Comparison of ENCODE assay signal across 10 cellular contexts in the genomic region with DNA sequence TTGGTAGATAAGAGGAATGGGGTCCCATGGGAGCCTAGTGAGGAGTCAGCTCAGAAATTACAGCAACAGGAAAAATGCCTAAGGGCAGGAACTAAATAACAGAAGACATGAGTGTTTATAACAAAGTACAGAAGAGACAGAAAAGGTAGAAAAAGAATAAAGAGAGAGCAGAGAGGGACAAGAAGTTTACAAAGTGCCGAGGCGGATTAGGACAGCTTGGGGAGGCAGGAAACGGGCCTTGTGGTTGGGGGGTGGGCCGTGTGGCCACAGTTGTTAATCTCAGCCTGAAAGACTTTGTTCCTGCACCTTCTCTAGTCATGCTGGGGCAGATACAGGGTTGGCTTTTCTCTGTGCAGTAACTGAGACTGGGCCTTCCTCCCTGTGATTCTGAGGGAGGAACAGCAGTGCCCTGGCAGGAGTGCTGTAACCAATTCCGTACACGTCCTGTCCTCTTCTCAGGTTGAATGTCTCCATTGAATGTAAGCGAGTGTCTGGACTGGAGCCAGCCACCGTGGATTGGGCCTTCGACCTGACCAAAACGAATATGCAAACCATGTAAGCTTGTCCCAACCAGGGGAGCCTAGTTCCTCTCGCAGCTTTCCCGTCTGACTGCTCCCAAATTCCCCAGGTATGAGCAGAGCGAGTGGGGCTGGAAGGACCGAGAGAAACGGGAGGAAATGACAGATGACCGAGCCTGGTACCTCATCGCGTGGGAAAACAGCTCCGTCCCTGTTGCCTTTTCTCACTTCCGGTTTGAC. TPM values are rescaled to one million over a fixed set of nuclear protein-coding genes. Genes with fewer than 3 reads are reported as not detected.
DNase-seq lines count a peak whose midpoint lies in the region; ATAC-seq, FAIRE-seq and TF ChIP-seq lines count a peak whose summit lies in the region.
"Had no signal": no experiment of that assay in that cellular context is flagged by ENCODE, and none has a peak within 500 bp of the region (broad histone marks: within the 10 kb centered on the region; RNA-seq: fewer than 3 reads in every experiment).

No MANE protein-coding gene starts in this region.

- no peak for FAIRE-seq in HepG2 (lab: Jason Lieb, UNC)

- H3K9me3 Mint-ChIP-seq in T-cell (no peaks in the 10 kb centered on the region), endothelial cell (ENCODE audit: unreplicated experiment) (no peaks in the 10 kb centered on the region)

- TF ChIP-seq EP300 in HepG2 (IDR thresholded peaks at IDR 0.05; ENCODE audit: low read depth in 2 of 2, low read length in 2 of 2): no peak
- no peak for TF ChIP-seq EP300 in HepG2 (CRISPR knock-in tag; IDR thresholded peaks at IDR 0.05; ENCODE audit: borderline replicate concordance)

- in situ Hi-C loops in HepG2 (cut with HindIII; ENCODE audit: extremely low pct_ligation_motif_present, low pct_unique_long_range_greater_than_20kb): no loop called here

- H3K36me3 ChIP-seq in right lobe of liver: peaks cover 0 to 9% (median 0%) of the 10 kb centered on the region in 4 donors
- H3K36me3 ChIP-seq in HepG2 (replicated peaks in 1 of 2; ENCODE audit: control insufficient read depth in 1 of 2, insufficient read depth in 2 of 2, low read length in 2 of 2): peaks cover 23 to 57% of the 10 kb centered on the region in 2 experiments
- peaks cover 36% of the 10 kb centered on the region for H3K36me3 ChIP-seq in PC-3 (ENCODE audit: low read depth, low read length)

- no peaks in the 10 kb centered on the region for H3K4me1 ChIP-seq in right lobe of liver
- no peaks in the 10 kb centered on the region for H3K4me1 ChIP-seq in HepG2 (ENCODE audit: insufficient read depth, low read length)
- H3K4me1 ChIP-seq in PC-3 (ENCODE audit: insufficient read depth, low read length): no peaks in the 10 kb centered on the region
- H3K4me1 ChIP-seq: parathyroid adenoma had no signal

- TF ChIP-seq POLR2A in right lobe of liver (IDR thresholded peaks at IDR 0.05) (no peak), HepG2 (IDR thresholded peaks at IDR 0.05; ENCODE audit: insufficient read depth in 1 of 2, low read depth in 2 of 2, low read length in 2 of 2) (no peak)

- TF ChIP-seq CTCF in right lobe of liver (IDR thresholded peaks at IDR 0.05) (no peak), HepG2 (CRISPR knock-in tag; IDR thresholded peaks at IDR 0.05) (no peak), endothelial cell (IDR thresholded peaks at IDR 0.05; ENCODE audit: unreplicated experiment) (no peak), PC-3 (conservative IDR thresholded peaks at IDR 0.05; ENCODE audit: low read depth, low read length) (no peak)

- CTCF ChIA-PET in HepG2 (lab: Yijun Ruan, JAX; ENCODE audit: low intra/inter-chr PET ratio, low total read pairs) (no interaction called here), T-cell (lab: Charles Lee) (interaction anchor here in 1 of 2 donors (0.7 kb wide), 1 partner anchor 115 kb away, joined by 6 read pairs; no protein-coding TSS in a partner anchor), PC-3 (lab: Charles Lee) (no interaction called here)

- H3K9ac ChIP-seq in HepG2 (ENCODE audit: insufficient read depth, low read depth, low read length) (no peak overlapping the region), PC-3 (ENCODE audit: low read length) (no peak overlapping the region)
- H3K9ac ChIP-seq: parathyroid adenoma had no signal

- DNase-seq in right lobe of liver (no peak), HepG2 (ENCODE audit: low spot score) (no peak), T-cell (peak in 22 of 34 experiments; percentile 10 to 49 (median 26)), endothelial cell (ENCODE audit: low spot score) (no peak), PC-3 (no peak), epidermal melanocyte (ENCODE audit: insufficient read length, low spot score) (no peak)

- H3K27ac Mint-ChIP-seq in T-cell: peak overlapping the region; percentile 80 to 89
- peak overlapping the region; percentile 39 for H3K27ac Mint-ChIP-seq in endothelial cell (ENCODE audit: unreplicated experiment)

- H3K9me2 ChIP-seq in PC-3 (replicated peaks; ENCODE audit: low read length): no peaks in the 10 kb centered on the region

- intact Hi-C loops in right lobe of liver (cut with DNase I): no loop called here
- intact Hi-C loops in HepG2 (cut with micrococcal nuclease; ENCODE audit: unreplicated experiment): no loop called here
- intact Hi-C loops in PC-3 (cut with micrococcal nuclease): no loop called here

- H3K4me1 Mint-ChIP-seq in T-cell (peaks cover 20 to 26% (median 23%) of the 10 kb centered on the region in 3 donors), endothelial cell (ENCODE audit: unreplicated experiment) (peaks cover 5% of the 10 kb centered on the region)

- H3K4me3 ChIP-seq in right lobe of liver (no peak overlapping the region), HepG2 (replicated peaks in 1 of 3; ENCODE audit: insufficient read depth in 1 of 3, low read depth in 2 of 3, low read length in 3 of 3) (no peak overlapping the region), PC-3 (ENCODE audit: low read length) (no peak overlapping the region)

- BruUV-seq in HepG2 (replicated peaks; lab: Mats Ljungman, UMichigan) (no TSS peak), PC-3 (replicated peaks; lab: Mats Ljungman, UMichigan) (no TSS peak)

- H3K4me3 Mint-ChIP-seq in T-cell: peak overlapping the region; percentile 14 to 53 (median 22)
- peak overlapping the region; percentile 26 for H3K4me3 Mint-ChIP-seq in endothelial cell (ENCODE audit: unreplicated experiment)

- 70% methylated on average over 17 of the region's 20 CpGs for WGBS in right lobe of liver (ENCODE audit: insufficient coverage, low coverage, low lambda C conversion rate, missing lambda C conversion rate)
- WGBS in HepG2 (ENCODE audit: low lambda C conversion rate): 97% methylated on average over 20 of the region's 20 CpGs

- H2AFZ ChIP-seq in HepG2 (ENCODE audit: low read length) (no peak overlapping the region), PC-3 (ENCODE audit: low read length) (no peak overlapping the region)
- H2AFZ ChIP-seq: parathyroid adenoma had no signal

- TF ChIP-seq RAD21 in HepG2 (CRISPR knock-in tag; IDR thresholded peaks at IDR 0.05): no peak

- H3K36me3 Mint-ChIP-seq in T-cell: peaks cover 24% of the 10 kb centered on the region
- peaks cover 35% of the 10 kb centered on the region for H3K36me3 Mint-ChIP-seq in endothelial cell (ENCODE audit: low read depth, unreplicated experiment)

- H3K27me3 Mint-ChIP-seq in T-cell (no peaks in the 10 kb centered on the region), endothelial cell (ENCODE audit: unreplicated experiment) (peaks cover 7% of the 10 kb centered on the region)

- H3K79me2 ChIP-seq in HepG2 (ENCODE audit: insufficient read depth, low read length) (no peaks in the 10 kb centered on the region), PC-3 (ENCODE audit: low read length) (no peaks in the 10 kb centered on the region)
- H3K79me2 ChIP-seq: parathyroid adenoma had no signal

- no peaks in the 10 kb centered on the region for H3K9me3 ChIP-seq in right lobe of liver
- H3K9me3 ChIP-seq in HepG2 (ENCODE audit: low read length): no peaks in the 10 kb centered on the region
- H3K9me3 ChIP-seq in PC-3 (ENCODE audit: low read length): no peaks in the 10 kb centered on the region

- H3K27me3 ChIP-seq in right lobe of liver: no peaks in the 10 kb centered on the region
- H3K27me3 ChIP-seq in HepG2 (ENCODE audit: control insufficient read depth in 1 of 2, insufficient read depth in 2 of 2, low read length in 2 of 2): no peaks in the 10 kb centered on the region
- H3K27me3 ChIP-seq in PC-3 (ENCODE audit: low read length): no peaks in the 10 kb centered on the region

- H3K27ac ChIP-seq in right lobe of liver (no peak overlapping the region), HepG2 (ENCODE audit: extremely low read length, insufficient read depth, low read length) (no peak overlapping the region), PC-3 (ENCODE audit: low read length) (no peak overlapping the region)
- H3K27ac ChIP-seq: parathyroid adenoma had no signal

- no peaks in the 10 kb centered on the region for H4K20me1 ChIP-seq in HepG2 (ENCODE audit: insufficient read depth, low read length)
- no peaks in the 10 kb centered on the region for H4K20me1 ChIP-seq in PC-3 (ENCODE audit: low read length)

- POLR2A ChIA-PET in HepG2 (lab: Yijun Ruan, JAX): no interaction called here
- POLR2A ChIA-PET in T-cell (lab: Charles Lee): interaction anchor here in 1 of 2 donors (0.6 kb wide), 1 partner anchor 1241 kb away, joined by 3 read pairs; no protein-coding TSS in a partner anchor
- POLR2A ChIA-PET in PC-3 (lab: Charles Lee; ENCODE audit: unreplicated experiment): no interaction called here

- no peaks in the 10 kb centered on the region for H3F3A ChIP-seq in PC-3 (ENCODE audit: low read length, unreplicated experiment)

- ATAC-seq in right lobe of liver (peak in 3 of 4 donors; percentile 20 to 47 (median 42)), HepG2 (no peak), T-cell (replicated peaks in 1 of 4) (peak; percentile 71 to 91 (median 84)), HG03432 (IDR thresholded peaks at IDR 0.05; ENCODE audit: unreplicated experiment) (no peak), HG03342 (IDR thresholded peaks at IDR 0.05; ENCODE audit: unreplicated experiment) (no peak), PC-3 (no peak)

- H3K4me2 ChIP-seq in HepG2 (ENCODE audit: low read depth, low read length) (no peak overlapping the region), PC-3 (ENCODE audit: low read length) (no peak overlapping the region)

RNA-seq across cellular contexts. Expression of gene NAA40, which starts 13.2 kb away (rescaled TPM):
- total RNA-seq in right lobe of liver: 1 to 10 TPM; 3.6 to 7.5 (median 4.6) TPM
- 17.1 and 17.9 TPM in 2 replicates for total RNA-seq in HepG2 (2016; rRNA removed; fragmentation: Illumina TruSeq; extraction: Trizol)
- total RNA-seq in HepG2 (2016; cell fraction: cytosol; rRNA removed; fragmentation: Illumina TruSeq; extraction: Trizol; ENCODE audit: low read depth): 1.8 and 2.2 TPM in 2 replicates
- total RNA-seq in HepG2 (2016; cell fraction: insoluble cytoplasmic fraction; rRNA removed; fragmentation: Illumina TruSeq; extraction: Trizol): 15.4 and 20.1 TPM in 2 replicates
- 6.7 and 7.0 TPM in 2 replicates for total RNA-seq in HepG2 (2016; cell fraction: membrane; rRNA removed; fragmentation: Illumina TruSeq; extraction: Trizol)
- 15.0 and 17.0 TPM in 2 replicates for total RNA-seq in HepG2 (2016; cell fraction: nucleus; rRNA removed; fragmentation: Illumina TruSeq; extraction: Trizol)
- polyA plus RNA-seq in HepG2 (2011; rRNA removed): 11.1 and 14.3 TPM in 2 replicates
- 9.0 and 9.1 TPM in 2 replicates for polyA plus RNA-seq in HepG2 (2011; cell fraction: cytosol; rRNA removed)
- polyA plus RNA-seq in HepG2 (2011; cell fraction: nucleus; rRNA removed): 34.5 and 44.9 TPM in 2 replicates
- polyA plus RNA-seq in HepG2 (2012): 8.9 TPM in 2 replicates
- polyA plus RNA-seq in HepG2 (2016; cell fraction: cytosol; fragmentation: Illumina TruSeq; extraction: Trizol; ENCODE audit: low read depth): 2.0 and 2.2 TPM in 2 replicates
- polyA plus RNA-seq in HepG2 (2016; cell fraction: insoluble cytoplasmic fraction; fragmentation: Illumina TruSeq; extraction: Trizol; ENCODE audit: low read depth): 19.2 and 20.6 TPM in 2 replicates
- polyA plus RNA-seq in HepG2 (2016; cell fraction: membrane; fragmentation: Illumina TruSeq; extraction: Trizol; ENCODE audit: low read depth): 4.0 and 4.3 TPM in 2 replicates
- polyA plus RNA-seq in HepG2 (2016; cell fraction: nucleus; fragmentation: Illumina TruSeq; extraction: Trizol; ENCODE audit: insufficient read depth, low read depth): 43.1 and 48.7 TPM in 2 replicates
- polyA minus RNA-seq in HepG2 (2011; rRNA and poly(A)+ RNA removed; ENCODE audit: low replicate concordance): 10.7 and 27.3 TPM in 2 replicates
- polyA minus RNA-seq in HepG2 (2011; cell fraction: cytosol; rRNA and poly(A)+ RNA removed): 3.8 and 4.3 TPM in 2 replicates
- 18.0 and 19.6 TPM in 2 replicates for polyA minus RNA-seq in HepG2 (2011; cell fraction: nucleus; rRNA and poly(A)+ RNA removed)
- total RNA-seq in T-cell: 10 to 100 TPM; 19.0 to 27.5 (median 23.5) TPM
- total RNA-seq in endothelial cell (ENCODE audit: unreplicated experiment): 48.2 TPM
- 20.9 and 26.7 TPM in 2 replicates for total RNA-seq in PC-3 (2014; rRNA removed)

RNA-seq across cellular contexts. Expression of gene COX8A, which starts 22.5 kb away (rescaled TPM):
- total RNA-seq in right lobe of liver (100 to 1,000 TPM; 144 to 385 (median 177) TPM), HepG2 (2016; rRNA removed; fragmentation: Illumina TruSeq; extraction: Trizol) (393 and 406 TPM in 2 replicates), T-cell (100 to 1,000 TPM; 108 to 152 (median 125) TPM), endothelial cell (ENCODE audit: unreplicated experiment) (188 TPM), PC-3 (2014; rRNA removed) (1,480 and 1,500 TPM in 2 replicates)
- total RNA-seq in HepG2 (2016; cell fraction: cytosol; rRNA removed; fragmentation: Illumina TruSeq; extraction: Trizol; ENCODE audit: low read depth): 208 and 256 TPM in 2 replicates
- total RNA-seq in HepG2 (2016; cell fraction: insoluble cytoplasmic fraction; rRNA removed; fragmentation: Illumina TruSeq; extraction: Trizol): 417 and 435 TPM in 2 replicates
- total RNA-seq in HepG2 (2016; cell fraction: membrane; rRNA removed; fragmentation: Illumina TruSeq; extraction: Trizol): 247 and 301 TPM in 2 replicates
- total RNA-seq in HepG2 (2016; cell fraction: nucleus; rRNA removed; fragmentation: Illumina TruSeq; extraction: Trizol): 164 and 188 TPM in 2 replicates
- 202 and 217 TPM in 2 replicates for polyA plus RNA-seq in HepG2 (2011; rRNA removed)
- polyA plus RNA-seq in HepG2 (2011; cell fraction: cytosol; rRNA removed): 241 and 483 TPM in 2 replicates
- polyA plus RNA-seq in HepG2 (2011; cell fraction: nucleus; rRNA removed): 200 and 266 TPM in 2 replicates
- polyA plus RNA-seq in HepG2 (2012): 160 and 192 TPM in 2 replicates
- polyA plus RNA-seq in HepG2 (2016; cell fraction: cytosol; fragmentation: Illumina TruSeq; extraction: Trizol; ENCODE audit: low read depth): 231 and 257 TPM in 2 replicates
- polyA plus RNA-seq in HepG2 (2016; cell fraction: insoluble cytoplasmic fraction; fragmentation: Illumina TruSeq; extraction: Trizol; ENCODE audit: low read depth): 441 and 468 TPM in 2 replicates
- 285 and 298 TPM in 2 replicates for polyA plus RNA-seq in HepG2 (2016; cell fraction: membrane; fragmentation: Illumina TruSeq; extraction: Trizol; ENCODE audit: low read depth)
- polyA plus RNA-seq in HepG2 (2016; cell fraction: nucleus; fragmentation: Illumina TruSeq; extraction: Trizol; ENCODE audit: insufficient read depth, low read depth): 310 TPM in 2 replicates
- 341 and 520 TPM in 2 replicates for polyA minus RNA-seq in HepG2 (2011; rRNA and poly(A)+ RNA removed; ENCODE audit: low replicate concordance)
- polyA minus RNA-seq in HepG2 (2011; cell fraction: cytosol; rRNA and poly(A)+ RNA removed): 121 and 141 TPM in 2 replicates
- 24.2 and 29.4 TPM in 2 replicates for polyA minus RNA-seq in HepG2 (2011; cell fraction: nucleus; rRNA and poly(A)+ RNA removed)

RNA-seq across cellular contexts. Expression of gene OTUB1, which starts 34.3 kb away (rescaled TPM):
- total RNA-seq in right lobe of liver (10 to 100 TPM; 23.2 to 35.3 (median 24.7) TPM), HepG2 (2016; rRNA removed; fragmentation: Illumina TruSeq; extraction: Trizol) (58.8 and 78.7 TPM in 2 replicates), T-cell (10 to 100 TPM; 63.1 to 76.7 (median 67.2) TPM), endothelial cell (ENCODE audit: unreplicated experiment) (69.8 TPM), PC-3 (2014; rRNA removed) (124 and 129 TPM in 2 replicates)
- 20.2 and 22.1 TPM in 2 replicates for total RNA-seq in HepG2 (2016; cell fraction: cytosol; rRNA removed; fragmentation: Illumina TruSeq; extraction: Trizol; ENCODE audit: low read depth)
- total RNA-seq in HepG2 (2016; cell fraction: insoluble cytoplasmic fraction; rRNA removed; fragmentation: Illumina TruSeq; extraction: Trizol): 63.7 and 75.6 TPM in 2 replicates
- total RNA-seq in HepG2 (2016; cell fraction: membrane; rRNA removed; fragmentation: Illumina TruSeq; extraction: Trizol): 29.1 and 30.2 TPM in 2 replicates
- total RNA-seq in HepG2 (2016; cell fraction: nucleus; rRNA removed; fragmentation: Illumina TruSeq; extraction: Trizol): 37.3 and 37.7 TPM in 2 replicates
- 130 TPM in 2 replicates for polyA plus RNA-seq in HepG2 (2011; rRNA removed)
- 108 and 143 TPM in 2 replicates for polyA plus RNA-seq in HepG2 (2011; cell fraction: cytosol; rRNA removed)
- 193 and 235 TPM in 2 replicates for polyA plus RNA-seq in HepG2 (2011; cell fraction: nucleus; rRNA removed)
- 62.7 and 68.2 TPM in 2 replicates for polyA plus RNA-seq in HepG2 (2012)
- 38.9 TPM in 2 replicates for polyA plus RNA-seq in HepG2 (2016; cell fraction: cytosol; fragmentation: Illumina TruSeq; extraction: Trizol; ENCODE audit: low read depth)
- 103 and 127 TPM in 2 replicates for polyA plus RNA-seq in HepG2 (2016; cell fraction: insoluble cytoplasmic fraction; fragmentation: Illumina TruSeq; extraction: Trizol; ENCODE audit: low read depth)
- polyA plus RNA-seq in HepG2 (2016; cell fraction: membrane; fragmentation: Illumina TruSeq; extraction: Trizol; ENCODE audit: low read depth): 42.5 and 43.1 TPM in 2 replicates
- polyA plus RNA-seq in HepG2 (2016; cell fraction: nucleus; fragmentation: Illumina TruSeq; extraction: Trizol; ENCODE audit: insufficient read depth, low read depth): 108 and 115 TPM in 2 replicates
- 120 and 135 TPM in 2 replicates for polyA minus RNA-seq in HepG2 (2011; rRNA and poly(A)+ RNA removed; ENCODE audit: low replicate concordance)
- polyA minus RNA-seq in HepG2 (2011; cell fraction: cytosol; rRNA and poly(A)+ RNA removed): 51.3 and 59.5 TPM in 2 replicates
- polyA minus RNA-seq in HepG2 (2011; cell fraction: nucleus; rRNA and poly(A)+ RNA removed): 31.7 and 32.2 TPM in 2 replicates

RNA-seq across cellular contexts. Expression of gene RCOR2, which starts 35.0 kb away (rescaled TPM):
- total RNA-seq in right lobe of liver (under 1 TPM in 1 of 6 experiments, not detected in 5; 0.15 TPM), HepG2 (2016; rRNA removed; fragmentation: Illumina TruSeq; extraction: Trizol) (6.9 and 8.5 TPM in 2 replicates), T-cell (under 1 TPM in 3 of 5 donors, not detected in 2; 0.09 to 0.26 (median 0.10) TPM), endothelial cell (ENCODE audit: unreplicated experiment) (9.3 TPM), PC-3 (2014; rRNA removed) (1.2 and 1.4 TPM in 2 replicates)
- total RNA-seq in HepG2 (2016; cell fraction: cytosol; rRNA removed; fragmentation: Illumina TruSeq; extraction: Trizol; ENCODE audit: low read depth): 4.0 and 4.8 TPM in 2 replicates
- 5.2 and 8.3 TPM in 2 replicates for total RNA-seq in HepG2 (2016; cell fraction: insoluble cytoplasmic fraction; rRNA removed; fragmentation: Illumina TruSeq; extraction: Trizol)
- total RNA-seq in HepG2 (2016; cell fraction: membrane; rRNA removed; fragmentation: Illumina TruSeq; extraction: Trizol): 9.3 and 10.4 TPM in 2 replicates
- total RNA-seq in HepG2 (2016; cell fraction: nucleus; rRNA removed; fragmentation: Illumina TruSeq; extraction: Trizol): 4.9 and 5.7 TPM in 2 replicates
- 8.3 and 9.1 TPM in 2 replicates for polyA plus RNA-seq in HepG2 (2011; rRNA removed)
- polyA plus RNA-seq in HepG2 (2011; cell fraction: cytosol; rRNA removed): 6.2 and 8.1 TPM in 2 replicates
- polyA plus RNA-seq in HepG2 (2011; cell fraction: nucleus; rRNA removed): 12.4 and 14.3 TPM in 2 replicates
- 4.5 and 6.4 TPM in 2 replicates for polyA plus RNA-seq in HepG2 (2012)
- polyA plus RNA-seq in HepG2 (2016; cell fraction: cytosol; fragmentation: Illumina TruSeq; extraction: Trizol; ENCODE audit: low read depth): 5.0 and 5.5 TPM in 2 replicates
- polyA plus RNA-seq in HepG2 (2016; cell fraction: insoluble cytoplasmic fraction; fragmentation: Illumina TruSeq; extraction: Trizol; ENCODE audit: low read depth): 8.9 and 9.7 TPM in 2 replicates
- polyA plus RNA-seq in HepG2 (2016; cell fraction: membrane; fragmentation: Illumina TruSeq; extraction: Trizol; ENCODE audit: low read depth): 8.9 and 10.1 TPM in 2 replicates
- 16.2 and 16.9 TPM in 2 replicates for polyA plus RNA-seq in HepG2 (2016; cell fraction: nucleus; fragmentation: Illumina TruSeq; extraction: Trizol; ENCODE audit: insufficient read depth, low read depth)
- 2.5 and 13.8 TPM in 2 replicates for polyA minus RNA-seq in HepG2 (2011; rRNA and poly(A)+ RNA removed; ENCODE audit: low replicate concordance)
- polyA minus RNA-seq in HepG2 (2011; cell fraction: cytosol; rRNA and poly(A)+ RNA removed): 5.5 and 6.2 TPM in 2 replicates
- 3.2 and 3.3 TPM in 2 replicates for polyA minus RNA-seq in HepG2 (2011; cell fraction: nucleus; rRNA and poly(A)+ RNA removed)
- total RNA-seq: T-helper 1 cell treated with Interleukin-12 subunit alpha and Interleukin-12 subunit beta and Interleukin-4 antibody, amounts not matched to agents 30 ng/mL and 1 ng/mL, for 36 hours had no signal

Comparison
In these comparisons a context has a peak if more than half of its experiments do, and no peak if none do; other contexts are left out.
1. ATAC-seq: peak in right lobe of liver (3 of 4) and T-cell (4 of 4); none in HepG2 (single experiment), HG03432 (single experiment), HG03342 (single experiment) and PC-3 (single experiment).
2. DNase-seq: peak in T-cell (22 of 34); none in right lobe of liver (0 of 3), HepG2 (single experiment), endothelial cell (single experiment), PC-3 (single experiment) and epidermal melanocyte (single experiment).